18 cellular contexts compared by ENCODE assay signal in genomic region chr18:62730926-62731325, GRCh38.
"Had no signal": no experiment of that assay in that cellular context is flagged by ENCODE, and none has a peak within 500 bp of the region (broad histone marks: within the 10 kb centered on the region; RNA-seq: fewer than 3 reads in every experiment).

No MANE protein-coding gene starts in this region.

- H3K27me3 ChIP-seq: esophagus squamous epithelium, foreskin keratinocyte, right atrium auricular region, upper lobe of left lung had no signal

- DNase-seq: activated CD4-positive, CD25-positive, alpha-beta regulatory T cell treated with anti-CD3 and anti-CD28 coated beads, Interleukin-2, amount 50 U/mL, for 72 hours; activated naive CD4-positive, alpha-beta T cell; activated naive CD8-positive, alpha-beta T cell treated with anti-CD3 and anti-CD28 coated beads, Interleukin-2, amount 10 ng/mL, durations not matched to agents 7 days and 5 days; anterior cingulate cortex; effector CD8-positive, alpha-beta T cell; esophagus squamous epithelium; foreskin keratinocyte; glutamatergic neuron; kidney glomerular epithelial cell; small intestine; T-helper 9 cell; upper lobe of left lung had no signal

- H3K4me1 Mint-ChIP-seq: activated naive CD8-positive, alpha-beta T cell treated with anti-CD3 and anti-CD28 coated beads, Interleukin-2, amount 10 ng/mL, durations not matched to agents 7 days and 5 days had no signal

- H3K36me3 ChIP-seq: esophagus squamous epithelium, right atrium auricular region, upper lobe of left lung had no signal

- H3K27me3 Mint-ChIP-seq: activated naive CD8-positive, alpha-beta T cell treated with anti-CD3 and anti-CD28 coated beads, Interleukin-2, amount 10 ng/mL, durations not matched to agents 7 days and 5 days; progenitor cell of endocrine pancreas; stimulated activated naive CD8-positive, alpha-beta T cell treated with anti-CD3 and anti-CD28 coated beads, Interleukin-15, Interleukin-2, amounts not matched to agents 100 ng/mL and 50 ng/mL, for 24 hours had no signal

- H3K4me3 ChIP-seq: esophagus squamous epithelium, right atrium auricular region, upper lobe of left lung had no signal

- H3K27ac Mint-ChIP-seq: activated naive CD8-positive, alpha-beta T cell treated with anti-CD3 and anti-CD28 coated beads, Interleukin-2, amount 10 ng/mL, durations not matched to agents 7 days and 5 days; activated T-helper 1 cell treated with anti-CD3 and anti-CD28 coated beads, Interleukin-12 subunit alpha, Interleukin-12 subunit beta, Interleukin-2, Interleukin-4 antibody, amounts not matched to agents 30 ng/mL and 10 ng/mL and 1 ng/mL, durations not matched to agents 14 hours and 24 hours and 36 hours; nephron; progenitor cell of endocrine pancreas; stimulated activated naive CD8-positive, alpha-beta T cell treated with anti-CD3 and anti-CD28 coated beads, Interleukin-15, Interleukin-2, amounts not matched to agents 100 ng/mL and 50 ng/mL, for 24 hours had no signal

- H3K9me3 Mint-ChIP-seq: activated naive CD8-positive, alpha-beta T cell treated with anti-CD3 and anti-CD28 coated beads, Interleukin-2, amount 10 ng/mL, durations not matched to agents 7 days and 5 days had no signal

- H3K4me3 Mint-ChIP-seq: activated naive CD8-positive, alpha-beta T cell treated with anti-CD3 and anti-CD28 coated beads, Interleukin-2, amount 10 ng/mL, durations not matched to agents 7 days and 5 days; activated T-helper 1 cell treated with anti-CD3 and anti-CD28 coated beads, Interleukin-12 subunit alpha, Interleukin-12 subunit beta, Interleukin-2, Interleukin-4 antibody, amounts not matched to agents 30 ng/mL and 10 ng/mL and 1 ng/mL, durations not matched to agents 14 hours and 24 hours and 36 hours; nephron; stimulated activated naive CD8-positive, alpha-beta T cell treated with anti-CD3 and anti-CD28 coated beads, Interleukin-15, Interleukin-2, amounts not matched to agents 100 ng/mL and 50 ng/mL, for 24 hours had no signal

- FAIRE-seq: endothelial cell of umbilical vein, small intestine had no signal

- H3K27ac ChIP-seq: esophagus squamous epithelium, foreskin keratinocyte, right atrium auricular region, upper lobe of left lung had no signal

- H3K4me1 ChIP-seq: esophagus squamous epithelium, foreskin keratinocyte, right atrium auricular region had no signal

- ATAC-seq: foreskin keratinocyte had no signal
